8 cellular contexts compared by ENCODE assay signal in genomic region chr10:59223597-59223996, GRCh38. TPM values are rescaled to one million over a fixed set of nuclear protein-coding genes. Genes with fewer than 3 reads are reported as not detected.
"Had no signal": no experiment of that assay in that cellular context is flagged by ENCODE, and none has a peak within 500 bp of the region (broad histone marks: within the 10 kb centered on the region; RNA-seq: fewer than 3 reads in every experiment).

No MANE protein-coding gene starts in this region.

RNA-seq across cellular contexts. Expression of gene PHYHIPL, which starts 47.2 kb away (rescaled TPM):
- total RNA-seq: OCI-LY7, PC-3, PC-9, Right ventricle myocardium inferior, Right ventricle myocardium superior, RPMI7951, SJSA1, T-cell had no signal
